ENCODE assay signal across 9 cellular contexts in genomic region chr22:37187552-37187890, GRCh38. TPM values are rescaled to one million over a fixed set of nuclear protein-coding genes. Genes with fewer than 3 reads are reported as not detected.
DNase-seq lines count a peak whose midpoint lies in the region; ATAC-seq, FAIRE-seq and TF ChIP-seq lines count a peak whose summit lies in the region.
"Had no signal": no experiment of that assay in that cellular context is flagged by ENCODE, and none has a peak within 500 bp of the region (broad histone marks: within the 10 kb centered on the region; RNA-seq: fewer than 3 reads in every experiment).

No MANE protein-coding gene starts in this region.

- TF ChIP-seq POLR2A in H54 (IDR thresholded peaks at IDR 0.05; ENCODE audit: low read depth, low read length): peak; percentile 31; the same call in 1 of the 2 replicates

- peak overlapping the region; percentile 36 to 75 (median 75) for H3K9ac ChIP-seq in skeletal muscle tissue (ENCODE audit: low read depth in 1 of 3, low read length in 3 of 3)

- no peak overlapping the region for H3K27ac Mint-ChIP-seq in activated CD4-positive, alpha-beta memory T cell treated with anti-CD3 and anti-CD28 coated beads for 36 hours
- H3K27ac Mint-ChIP-seq: memory B cell had no signal

- H3K27me3 Mint-ChIP-seq in activated CD4-positive, alpha-beta memory T cell treated with anti-CD3 and anti-CD28 coated beads for 36 hours: no peaks in the 10 kb centered on the region

- H3K4me1 ChIP-seq in ascending aorta: peaks cover 6 to 20% of the 10 kb centered on the region in 2 donors
- H3K4me1 ChIP-seq in skeletal muscle tissue (ENCODE audit: control insufficient read depth in 3 of 3, insufficient read depth in 3 of 3, low read length in 3 of 3): peaks cover 32 to 38% (median 35%) of the 10 kb centered on the region in 3 donors

- H3K36me3 ChIP-seq in ascending aorta (no peaks in the 10 kb centered on the region), skeletal muscle tissue (ENCODE audit: control insufficient read depth in 3 of 3, insufficient read depth in 3 of 3, low read length in 3 of 3) (no peaks in the 10 kb centered on the region)

- H3K9me3 ChIP-seq in ascending aorta (no peaks in the 10 kb centered on the region), skeletal muscle tissue (ENCODE audit: control insufficient read depth in 3 of 3, low read length in 3 of 3) (no peaks in the 10 kb centered on the region)

- H3K4me1 Mint-ChIP-seq in activated CD4-positive, alpha-beta memory T cell treated with anti-CD3 and anti-CD28 coated beads for 36 hours (ENCODE audit: low read depth): peaks cover 39% of the 10 kb centered on the region

- peak; percentile 90 for FAIRE-seq in H54 (lab: Jason Lieb, UNC)

- DNase-seq in H54 (ENCODE audit: insufficient read length, low spot score) (no peak), ascending aorta (ENCODE audit: low spot score in 2 of 2) (no peak), SKM-1 treated with dmso at 0.1 percent for 144 hours (lab: John Stamatoyannopoulos, UW; ENCODE audit: unreplicated experiment) (no peak), GM19238 (ENCODE audit: insufficient read length, low spot score) (no peak)
- no peak for DNase-seq in activated CD4-positive, alpha-beta memory T cell treated with anti-CD3 and anti-CD28 coated beads for 36 hours

- peak overlapping the region; percentile 61 to 82 for H3K27ac ChIP-seq in ascending aorta
- peak overlapping the region; percentile 85 for H3K27ac ChIP-seq in skeletal muscle tissue (ENCODE audit: low read depth, low read length)

- peaks cover 8% of the 10 kb centered on the region for H3K36me3 Mint-ChIP-seq in activated CD4-positive, alpha-beta memory T cell treated with anti-CD3 and anti-CD28 coated beads for 36 hours
- H3K36me3 Mint-ChIP-seq: memory B cell had no signal

- no peak overlapping the region for H3K4me3 Mint-ChIP-seq in activated CD4-positive, alpha-beta memory T cell treated with anti-CD3 and anti-CD28 coated beads for 36 hours
- H3K4me3 Mint-ChIP-seq: memory B cell had no signal

- CTCF ChIA-PET in activated CD4-positive, alpha-beta memory T cell treated with anti-CD3 and anti-CD28 coated beads for 36 hours (lab: Charles Lee): interaction anchor here (0.7 to 1.5 kb wide), 4 partner anchors 12 to 701 kb away, joined by 3 to 7 read pairs (median 4); no protein-coding TSS in a partner anchor

- ATAC-seq in GM19455 (IDR thresholded peaks at IDR 0.05; ENCODE audit: unreplicated experiment): no peak

- POLR2A ChIA-PET in activated CD4-positive, alpha-beta memory T cell treated with anti-CD3 and anti-CD28 coated beads for 36 hours (lab: Charles Lee): no interaction called here

- peak overlapping the region; percentile 39 to 42 for H3K4me3 ChIP-seq in ascending aorta
- H3K4me3 ChIP-seq in iPS-11a (ENCODE audit: low read depth, low read length): peak overlapping the region; percentile 0
- peak overlapping the region; percentile 34 to 76 (median 60) for H3K4me3 ChIP-seq in skeletal muscle tissue (ENCODE audit: low read length in 3 of 3)

- H3K27me3 ChIP-seq in ascending aorta (no peaks in the 10 kb centered on the region), skeletal muscle tissue (ENCODE audit: control insufficient read depth in 3 of 3, insufficient read depth in 3 of 3, low read length in 3 of 3) (no peaks in the 10 kb centered on the region)

- no peaks in the 10 kb centered on the region for H3K9me3 Mint-ChIP-seq in activated CD4-positive, alpha-beta memory T cell treated with anti-CD3 and anti-CD28 coated beads for 36 hours
- H3K9me3 Mint-ChIP-seq: memory B cell had no signal

- no peak for TF ChIP-seq CTCF in ascending aorta (IDR thresholded peaks at IDR 0.05)

- intact Hi-C loops in ascending aorta (cut with DNase I): no loop called here
- intact Hi-C loops in activated CD4-positive, alpha-beta memory T cell treated with anti-CD3 and anti-CD28 coated beads for 36 hours (cut with micrococcal nuclease): no loop called here

RNA-seq across cellular contexts. Expression of gene C1QTNF6, which starts 0.5 kb away (rescaled TPM):
- total RNA-seq in ascending aorta (4.6 TPM), skeletal muscle tissue (6.3 TPM)
- total RNA-seq in activated CD4-positive, alpha-beta memory T cell treated with anti-CD3 and anti-CD28 coated beads for 36 hours: 10 to 100 TPM; 11.1 to 13.0 TPM

RNA-seq across cellular contexts. Expression of gene SSTR3, which starts 24.8 kb away (rescaled TPM):
- total RNA-seq in ascending aorta (not detected), skeletal muscle tissue (not detected)
- 1 to 10 TPM; 8.5 to 9.3 TPM for total RNA-seq in activated CD4-positive, alpha-beta memory T cell treated with anti-CD3 and anti-CD28 coated beads for 36 hours

RNA-seq across cellular contexts. Expression of gene IL2RB, which starts 37.8 kb away (rescaled TPM):
- 0.96 TPM for total RNA-seq in ascending aorta
- total RNA-seq in skeletal muscle tissue: 1.6 TPM
- 100 to 1,000 TPM; 306 to 310 TPM for total RNA-seq in activated CD4-positive, alpha-beta memory T cell treated with anti-CD3 and anti-CD28 coated beads for 36 hours

RNA-seq across cellular contexts. Expression of gene RAC2, which starts 56.5 kb away (rescaled TPM):
- total RNA-seq in ascending aorta (11.5 TPM), skeletal muscle tissue (0.52 TPM)
- total RNA-seq in activated CD4-positive, alpha-beta memory T cell treated with anti-CD3 and anti-CD28 coated beads for 36 hours: 100 to 1,000 TPM; 714 to 727 TPM

Comparison
In these comparisons a context has a peak if more than half of its experiments do, and no peak if none do; other contexts are left out.
1. H3K4me3 ChIP-seq: peak in every context shown above with its lines; median percentile 60 in skeletal muscle tissue; 40 in ascending aorta; 0 in iPS-11a.
2. RNA of gene IL2RB, which starts 37.8 kb away (total RNA-seq): 306 to 310 TPM in activated CD4-positive, alpha-beta memory T cell treated with anti-CD3 and anti-CD28 coated beads for 36 hours; 1.6 TPM in skeletal muscle tissue (single experiment) and 0.96 TPM in ascending aorta (single experiment); every median in the first group is over 100 times any median in the second.